1 cellular context compared by ENCODE assay signal in genomic region chr17:4558311-4558972, GRCh38.
TF ChIP-seq lines count a peak whose summit lies in the region.

No MANE protein-coding gene starts in this region.

TF ChIP-seq in H1, 55 proteins besides CTCF, POLR2A, EP300 and RAD21:
- no peak for TF ChIP-seq SIN3A (conservative IDR thresholded peaks at IDR 0.05 in 1 of 2, IDR thresholded peaks at IDR 0.05 in 1 of 2; ENCODE audit: low read depth in 1 of 2, low read length in 2 of 2)
- TF ChIP-seq GTF2F1 (IDR thresholded peaks at IDR 0.05; ENCODE audit: borderline replicate concordance, low read depth, low read length): no peak
- no peak for TF ChIP-seq TEAD4 (IDR thresholded peaks at IDR 0.05; ENCODE audit: low read depth, low read length)
